ENCODE assay signal across 9 cellular contexts in the genomic region with DNA sequence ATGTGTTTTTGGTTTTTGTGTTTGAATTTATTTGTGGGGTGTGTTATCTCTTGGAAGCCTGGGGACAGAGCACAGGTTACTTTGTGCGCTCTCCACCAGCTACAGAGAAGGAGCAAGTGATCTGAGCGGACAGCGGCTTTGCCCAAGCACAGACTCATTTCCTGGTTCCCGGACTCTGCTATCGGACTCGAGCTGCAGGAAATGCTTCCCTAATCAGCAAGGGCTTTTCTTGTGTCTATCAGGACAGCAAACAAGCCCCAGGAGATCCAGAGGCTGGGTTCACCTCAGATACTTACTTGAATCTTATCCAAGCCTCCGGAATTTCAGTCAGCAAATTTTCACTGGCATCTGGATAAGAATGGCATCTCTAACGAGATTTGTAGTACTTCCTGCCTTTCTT. TPM values are rescaled to one million over a fixed set of nuclear protein-coding genes. Genes with fewer than 3 reads are reported as not detected.
DNase-seq lines count a peak whose midpoint lies in the region; ATAC-seq and TF ChIP-seq lines count a peak whose summit lies in the region.
"Had no signal": no experiment of that assay in that cellular context is flagged by ENCODE, and none has a peak within 500 bp of the region (broad histone marks: within the 10 kb centered on the region; RNA-seq: fewer than 3 reads in every experiment).

No MANE protein-coding gene starts in this region.

- no peaks in the 10 kb centered on the region for H3K9me3 Mint-ChIP-seq in activated CD4-positive, alpha-beta memory T cell treated with anti-CD3 and anti-CD28 coated beads, Interleukin-2, amount 10 ng/mL, durations not matched to agents 7 days and 5 days

- POLR2A ChIA-PET in activated CD4-positive, alpha-beta memory T cell treated with anti-CD3 and anti-CD28 coated beads, Interleukin-2, amount 10 ng/mL, durations not matched to agents 7 days and 5 days (lab: Charles Lee) = no interaction called here

- peak; percentile 34 for DNase-seq in AG20443 (ENCODE audit: low spot score)
- DNase-seq in NCI-H69 (lab: John Stamatoyannopoulos, UW) = peak; percentile 1
- peak; percentile 22 for DNase-seq in epidermal melanocyte (ENCODE audit: insufficient read length, low spot score)
- peak in 2 of 3 donors; percentile 60 to 67 for DNase-seq in mucosa of descending colon
- DNase-seq in esophagus squamous epithelium (lab: John Stamatoyannopoulos, UW) = no peak
- DNase-seq in stimulated activated CD4-positive, alpha-beta T cell treated with anti-CD3 and anti-CD28 coated beads, Interleukin-12 subunit alpha, Interleukin-12 subunit beta, amount 100 ng/mL, for 4 hours = no peak
- DNase-seq in activated CD4-positive, alpha-beta memory T cell treated with anti-CD3 and anti-CD28 coated beads, Interleukin-2, amount 10 ng/mL, durations not matched to agents 7 days and 5 days = no peak
- DNase-seq: activated CD8-positive, alpha-beta memory T cell treated with anti-CD3 and anti-CD28 coated beads, Interleukin-2, amount 50 U/mL, for 4 hours had no signal

- 19 to 20% methylated on average over 8 of the region's 8 CpGs for WGBS in esophagus squamous epithelium, 2 donors

- peaks cover 6% of the 10 kb centered on the region for H3K27me3 Mint-ChIP-seq in activated CD4-positive, alpha-beta memory T cell treated with anti-CD3 and anti-CD28 coated beads, Interleukin-2, amount 10 ng/mL, durations not matched to agents 7 days and 5 days

- no peak overlapping the region for H3K27ac Mint-ChIP-seq in activated CD4-positive, alpha-beta memory T cell treated with anti-CD3 and anti-CD28 coated beads, Interleukin-2, amount 10 ng/mL, durations not matched to agents 7 days and 5 days

- TF ChIP-seq CTCF in mucosa of descending colon (IDR thresholded peaks at IDR 0.05) (no peak), esophagus squamous epithelium (IDR thresholded peaks at IDR 0.05) (no peak)

- intact Hi-C loops in mucosa of descending colon (cut with DNase I, micrococcal nuclease) (no loop called here), esophagus squamous epithelium (cut with DNase I) (no loop called here)

- CTCF ChIA-PET in activated CD4-positive, alpha-beta memory T cell treated with anti-CD3 and anti-CD28 coated beads, Interleukin-2, amount 10 ng/mL, durations not matched to agents 7 days and 5 days (lab: Charles Lee) = no interaction called here

- no peak for TF ChIP-seq POLR2A in esophagus squamous epithelium (IDR thresholded peaks at IDR 0.05)

- H3K36me3 Mint-ChIP-seq in activated CD4-positive, alpha-beta memory T cell treated with anti-CD3 and anti-CD28 coated beads, Interleukin-2, amount 10 ng/mL, durations not matched to agents 7 days and 5 days (ENCODE audit: low read depth) = no peaks in the 10 kb centered on the region

- H3K4me1 ChIP-seq in mucosa of descending colon (ENCODE audit: low read depth) (no peaks in the 10 kb centered on the region), esophagus squamous epithelium (peaks cover 0 to 9% (median 3%) of the 10 kb centered on the region in 3 donors)

- H3K36me3 ChIP-seq in mucosa of descending colon (ENCODE audit: low read depth) (no peaks in the 10 kb centered on the region), esophagus squamous epithelium (no peaks in the 10 kb centered on the region)

- ATAC-seq in mucosa of descending colon (peak; percentile 97), GM21367 (IDR thresholded peaks at IDR 0.05; ENCODE audit: unreplicated experiment) (no peak)

- no peaks in the 10 kb centered on the region for H3K27me3 ChIP-seq in esophagus squamous epithelium

- no peak overlapping the region for H3K4me3 Mint-ChIP-seq in activated CD4-positive, alpha-beta memory T cell treated with anti-CD3 and anti-CD28 coated beads, Interleukin-2, amount 10 ng/mL, durations not matched to agents 7 days and 5 days

- H3K27ac ChIP-seq in esophagus squamous epithelium = no peak overlapping the region

- H3K9me3 ChIP-seq in mucosa of descending colon (no peaks in the 10 kb centered on the region), esophagus squamous epithelium (no peaks in the 10 kb centered on the region)

- H3K4me1 Mint-ChIP-seq in activated CD4-positive, alpha-beta memory T cell treated with anti-CD3 and anti-CD28 coated beads, Interleukin-2, amount 10 ng/mL, durations not matched to agents 7 days and 5 days = no peaks in the 10 kb centered on the region

- H3K4me3 ChIP-seq in mucosa of descending colon = no peak overlapping the region
- peak overlapping the region in 2 of 4 donors; percentile 6 to 50 for H3K4me3 ChIP-seq in esophagus squamous epithelium

RNA-seq across cellular contexts. Expression of a gene that starts 27.8 kb away (rescaled TPM):
- total RNA-seq in mucosa of descending colon (10 to 100 TPM in 2 of 3 donors, 1 to 10 TPM in 1; 6.9 to 48.4 (median 43.0) TPM), esophagus squamous epithelium (10 to 100 TPM in 2 of 4 donors, 1 to 10 TPM in 1, under 1 TPM in 1; 0.42 to 43.1 (median 15.1) TPM)
- total RNA-seq in activated CD4-positive, alpha-beta memory T cell treated with anti-CD3 and anti-CD28 coated beads, Interleukin-2, amount 10 ng/mL, durations not matched to agents 7 days and 5 days = not detected

Comparison
In these comparisons a context has a peak if more than half of its experiments do, and no peak if none do; other contexts are left out.
1. DNase-seq: peak in AG20443 (single experiment), NCI-H69 (single experiment), epidermal melanocyte (single experiment) and mucosa of descending colon (2 of 3); none in esophagus squamous epithelium (single experiment), stimulated activated CD4-positive, alpha-beta T cell treated with anti-CD3 and anti-CD28 coated beads, Interleukin-12 subunit alpha, Interleukin-12 subunit beta, amount 100 ng/mL, for 4 hours (single experiment) and activated CD4-positive, alpha-beta memory T cell treated with anti-CD3 and anti-CD28 coated beads, Interleukin-2, amount 10 ng/mL, durations not matched to agents 7 days and 5 days (single experiment).